Comparison of ENCODE assay signal across 20 cellular contexts in the genomic region with DNA sequence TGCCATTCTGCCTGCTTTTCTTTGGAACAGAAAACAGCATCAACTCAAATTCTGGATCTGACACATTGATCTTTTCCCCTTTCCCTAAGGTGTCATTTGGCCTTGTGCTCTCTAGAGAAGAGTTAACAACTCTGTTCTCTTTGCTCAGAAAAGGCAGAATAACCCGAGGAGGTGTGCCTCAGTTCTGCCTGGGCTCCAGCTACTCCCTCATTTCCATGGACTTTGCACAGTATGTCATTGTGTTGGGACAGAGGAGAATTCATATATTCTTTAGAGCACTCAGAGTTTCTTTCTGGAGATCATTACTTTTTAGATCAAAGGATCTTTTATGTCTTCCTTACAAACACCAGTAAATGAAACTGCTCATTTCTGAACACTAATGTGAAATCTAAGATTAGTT.
A peak's percentile ranks its signal among the peaks of the same experiment; 100 is the strongest.
DNase-seq lines count a peak whose midpoint lies in the region; ATAC-seq and TF ChIP-seq lines count a peak whose summit lies in the region.
"Had no signal": no experiment of that assay in that cellular context is flagged by ENCODE, and none has a peak within 500 bp of the region (broad histone marks: within the 10 kb centered on the region; RNA-seq: fewer than 3 reads in every experiment).

No MANE protein-coding gene starts in this region.

- TF ChIP-seq CTCF in brain (conservative IDR thresholded peaks at IDR 0.05) (no peak), suprapubic skin (IDR thresholded peaks at IDR 0.05) (no peak)

- H3K9me3 Mint-ChIP-seq in brain, result peaks cover 0 to 6% (median 2%) of the 10 kb centered on the region in 5 experiments
- H3K9me3 Mint-ChIP-seq: CD4-positive, CD25-positive, alpha-beta regulatory T cell had no signal

- no peaks in the 10 kb centered on the region for H3K4me1 ChIP-seq in suprapubic skin
- H3K4me1 ChIP-seq: SJCRH30 had no signal

- ATAC-seq in GM21360 (IDR thresholded peaks at IDR 0.05; ENCODE audit: unreplicated experiment), result no peak

- H3K36me3 Mint-ChIP-seq in brain, result peaks cover 77% of the 10 kb centered on the region

- no peak for TF ChIP-seq EP300 in suprapubic skin (IDR thresholded peaks at IDR 0.05)

- H3K27ac Mint-ChIP-seq in brain, result peak overlapping the region in 4 of 5 experiments; percentile 10 to 74 (median 42)
- H3K27ac Mint-ChIP-seq: B cell; CD4-positive, CD25-positive, alpha-beta regulatory T cell had no signal

- no peak for TF ChIP-seq POLR2A in suprapubic skin (IDR thresholded peaks at IDR 0.05)

- H3K36me3 ChIP-seq in suprapubic skin, result peaks cover 25% of the 10 kb centered on the region
- H3K36me3 ChIP-seq: SJCRH30 had no signal

- no peaks in the 10 kb centered on the region for H3K9me3 ChIP-seq in suprapubic skin
- H3K9me3 ChIP-seq: SJCRH30 had no signal

- no peak overlapping the region for H3K4me3 ChIP-seq in suprapubic skin
- H3K4me3 ChIP-seq: PC-9, SJCRH30 had no signal

- peak overlapping the region in 1 of 5 experiments; percentile 11 for H3K4me3 Mint-ChIP-seq in brain
- H3K4me3 Mint-ChIP-seq: B cell; CD4-positive, CD25-positive, alpha-beta regulatory T cell had no signal

- H3K27ac ChIP-seq in layer of hippocampus (ENCODE audit: low read depth, low read length), result peak overlapping the region; percentile 43
- H3K27ac ChIP-seq in suprapubic skin, result no peak overlapping the region
- H3K27ac ChIP-seq: PC-9, SJCRH30 had no signal

- DNase-seq in pons (ENCODE audit: low spot score) (peak; percentile 96), DMS 273 (lab: John Stamatoyannopoulos, UW; ENCODE audit: unreplicated experiment) (no peak), suprapubic skin (ENCODE audit: low spot score in 2 of 2) (no peak), OCI-M2 (lab: John Stamatoyannopoulos, UW; ENCODE audit: unreplicated experiment) (no peak)
- DNase-seq: Calu3; CD4-positive, CD25-positive, alpha-beta regulatory T cell; DMS79; H7; KBM-7; MV-4-11; NCI-H1417 treated with DMSO at 0.1 percent for 48 hours; NCI-H2029; NCI-H2171 treated with DMSO at 0.1 percent for 48 hours; NCI-H446 treated with DMSO at 0.1 percent for 48 hours; PC-9; SJCRH30 had no signal

- H3K27me3 ChIP-seq in layer of hippocampus (ENCODE audit: control insufficient read depth, insufficient read depth, low read length), result no peaks in the 10 kb centered on the region
- H3K27me3 ChIP-seq in suprapubic skin, result no peaks in the 10 kb centered on the region
- H3K27me3 ChIP-seq: SJCRH30 had no signal

- H3K27me3 Mint-ChIP-seq in brain, result no peaks in the 10 kb centered on the region
- H3K27me3 Mint-ChIP-seq: B cell; CD4-positive, CD25-positive, alpha-beta regulatory T cell had no signal

- peaks cover 20% of the 10 kb centered on the region for H3K4me1 Mint-ChIP-seq in brain
- H3K4me1 Mint-ChIP-seq: B cell had no signal

- 81% methylated on average over 1 of the region's 1 CpG for WGBS in suprapubic skin
